Comparison of ENCODE assay signal across 15 cellular contexts in genomic region chr2:70959851-70960832, GRCh38. TPM values are rescaled to one million over a fixed set of nuclear protein-coding genes. Genes with fewer than 3 reads are reported as not detected.
A peak's percentile ranks its signal among the peaks of the same experiment; 100 is the strongest.
DNase-seq lines count a peak whose midpoint lies in the region; TF ChIP-seq lines count a peak whose summit lies in the region.
"Had no signal": no experiment of that assay in that cellular context is flagged by ENCODE, and none has a peak within 500 bp of the region (broad histone marks: within the 10 kb centered on the region; RNA-seq: fewer than 3 reads in every experiment).

No MANE protein-coding gene starts in this region.

- 88% methylated on average over 16 of the region's 17 CpGs for WGBS in smooth muscle cell (ENCODE audit: low lambda C conversion rate)

- H3K27ac ChIP-seq in coronary artery (no peak overlapping the region), smooth muscle cell (ENCODE audit: low read depth) (no peak overlapping the region)
- H3K27ac ChIP-seq: A549, left ventricle myocardium inferior, thoracic aorta had no signal

- H2AFZ ChIP-seq in Loucy (ENCODE audit: low read length): no peak overlapping the region
- H2AFZ ChIP-seq in smooth muscle cell (ENCODE audit: low read depth): no peak overlapping the region

- H3F3A ChIP-seq in Loucy (ENCODE audit: low read depth) (no peaks in the 10 kb centered on the region), smooth muscle cell (ENCODE audit: low read depth) (no peaks in the 10 kb centered on the region)

- H3K9me2 ChIP-seq in Loucy (replicated peaks; ENCODE audit: low read depth, low read length): no peaks in the 10 kb centered on the region

- H3K36me3 ChIP-seq in Loucy (ENCODE audit: insufficient read depth, low read length) (no peaks in the 10 kb centered on the region), smooth muscle cell (ENCODE audit: low read depth) (no peaks in the 10 kb centered on the region)
- H3K36me3 ChIP-seq: left ventricle myocardium inferior, thoracic aorta had no signal

- no peaks in the 10 kb centered on the region for H3K9me3 Mint-ChIP-seq in T-helper 2 cell treated with Interferon-gamma antibody and Interleukin-4, amounts not matched to agents 5 μg/mL and 100 μg/mL, for 36 hours

- peaks cover 22% of the 10 kb centered on the region for H3K4me1 ChIP-seq in Loucy (ENCODE audit: insufficient read depth, low read length, poor library complexity, severe bottlenecking)
- H3K4me1 ChIP-seq in smooth muscle cell (ENCODE audit: low read depth): no peaks in the 10 kb centered on the region
- H3K4me1 ChIP-seq: A549 had no signal

- H3K27me3 Mint-ChIP-seq in T-helper 2 cell treated with Interferon-gamma antibody and Interleukin-4, amounts not matched to agents 5 μg/mL and 100 μg/mL, for 36 hours (ENCODE audit: low read depth): peaks cover 23% of the 10 kb centered on the region

- H4K20me1 ChIP-seq in Loucy (ENCODE audit: insufficient read depth, low read length, poor library complexity, severe bottlenecking) (no peaks in the 10 kb centered on the region), smooth muscle cell (ENCODE audit: low read depth) (no peaks in the 10 kb centered on the region)

- H3K9ac ChIP-seq in Loucy (ENCODE audit: low read depth, low read length, poor library complexity, severe bottlenecking): no peak overlapping the region
- H3K9ac ChIP-seq in smooth muscle cell (ENCODE audit: low read depth): no peak overlapping the region

- no peaks in the 10 kb centered on the region for H3K27me3 ChIP-seq in Loucy (ENCODE audit: insufficient read depth, low read length, poor library complexity, severe bottlenecking)
- peaks cover 65% of the 10 kb centered on the region for H3K27me3 ChIP-seq in smooth muscle cell (ENCODE audit: low read depth)

- no peak overlapping the region for H3K4me2 ChIP-seq in Loucy (ENCODE audit: low read depth, low read length, poor library complexity, severe bottlenecking)
- no peak overlapping the region for H3K4me2 ChIP-seq in smooth muscle cell
- H3K4me2 ChIP-seq: A549 had no signal

- H3K9me3 ChIP-seq in Loucy (ENCODE audit: insufficient read depth, low read depth, low read length) (no peaks in the 10 kb centered on the region), smooth muscle cell (replicated peaks; ENCODE audit: low read depth) (no peaks in the 10 kb centered on the region)
- H3K9me3 ChIP-seq: A549, left ventricle myocardium inferior, thoracic aorta had no signal

- no peak overlapping the region for H3K4me3 ChIP-seq in Loucy (ENCODE audit: low read length, poor library complexity, severe bottlenecking)
- no peak overlapping the region for H3K4me3 ChIP-seq in coronary artery
- H3K4me3 ChIP-seq in smooth muscle cell: no peak overlapping the region
- H3K4me3 ChIP-seq: A549, left ventricle myocardium inferior, thoracic aorta had no signal

- peak; percentile 64 for TF ChIP-seq CTCF in Loucy (conservative IDR thresholded peaks at IDR 0.05; ENCODE audit: low read length)
- no peak for TF ChIP-seq CTCF in coronary artery (IDR thresholded peaks at IDR 0.05)
- TF ChIP-seq CTCF in smooth muscle cell (IDR thresholded peaks at IDR 0.05; ENCODE audit: borderline replicate concordance, insufficient read depth, poor library complexity, severe bottlenecking): peak; percentile 26
- no peak for TF ChIP-seq CTCF in GM20000 (IDR thresholded peaks at IDR 0.05; ENCODE audit: extremely low read depth, missing control alignments)

- H3K36me3 Mint-ChIP-seq in T-helper 2 cell treated with Interferon-gamma antibody and Interleukin-4, amounts not matched to agents 5 μg/mL and 100 μg/mL, for 36 hours (ENCODE audit: low read depth): no peaks in the 10 kb centered on the region

- H3K27ac Mint-ChIP-seq in T-helper 2 cell treated with Interferon-gamma antibody and Interleukin-4, amounts not matched to agents 5 μg/mL and 100 μg/mL, for 36 hours: no peak overlapping the region

- DNase-seq in T-helper 2 cell treated with Interferon-gamma antibody and Interleukin-4, amounts not matched to agents 5 μg/mL and 100 μg/mL, for 36 hours (ENCODE audit: low spot score): peak; percentile 2
- DNase-seq in T-helper 2 cell (no peak), coronary artery (ENCODE audit: low spot score) (peak; percentile 56), smooth muscle cell (lab: John Stamatoyannopoulos, UW; ENCODE audit: unreplicated experiment) (no peak), GM20000 (ENCODE audit: low spot score) (no peak), NCI-H2081 treated with DMSO at 0.1 percent for 48 hours (lab: John Stamatoyannopoulos, UW) (no peak)
- DNase-seq in stimulated activated CD4-positive, alpha-beta T cell treated with anti-CD3 and anti-CD28 coated beads, Interleukin-4, amount 100 ng/mL, for 4 hours: no peak
- DNase-seq: EL, left ventricle myocardium inferior, SW 1271 had no signal

- H3K4me1 Mint-ChIP-seq in T-helper 2 cell treated with Interferon-gamma antibody and Interleukin-4, amounts not matched to agents 5 μg/mL and 100 μg/mL, for 36 hours (ENCODE audit: low read depth): peaks cover 2% of the 10 kb centered on the region

- no peaks in the 10 kb centered on the region for H3K79me2 ChIP-seq in Loucy (ENCODE audit: insufficient read depth, low read length)
- H3K79me2 ChIP-seq in smooth muscle cell (ENCODE audit: low read depth): no peaks in the 10 kb centered on the region

- no peak overlapping the region for H3K4me3 Mint-ChIP-seq in T-helper 2 cell treated with Interferon-gamma antibody and Interleukin-4, amounts not matched to agents 5 μg/mL and 100 μg/mL, for 36 hours

RNA-seq across cellular contexts. Expression of gene ANKRD53, which starts 18.3 kb away (rescaled TPM):
- total RNA-seq in smooth muscle cell: 1.9 TPM in 1 of 2 replicates, not detected in the other
- 1.3 and 1.7 TPM in 2 replicates for polyA plus RNA-seq in smooth muscle cell
- polyA plus RNA-seq: A549 had no signal

RNA-seq across cellular contexts. Expression of gene ATP6V1B1, which starts 24.4 kb away (rescaled TPM):
- not detected in 2 replicates for total RNA-seq in smooth muscle cell
- 0.59 and 2.0 TPM in 2 replicates for polyA plus RNA-seq in smooth muscle cell
- total RNA-seq: cerebellum, frontal cortex, left ventricle myocardium inferior had no signal

RNA-seq across cellular contexts. Expression of gene TEX261, which starts 34.5 kb away (rescaled TPM):
- 35.2 and 43.5 TPM in 2 replicates for total RNA-seq in smooth muscle cell
- 28.7 and 29.3 TPM in 2 replicates for polyA plus RNA-seq in smooth muscle cell

RNA-seq across cellular contexts. Expression of gene VAX2, which starts 59.8 kb away (rescaled TPM):
- 0.81 and 1.3 TPM in 2 replicates for total RNA-seq in smooth muscle cell
- 1.9 and 3.3 TPM in 2 replicates for polyA plus RNA-seq in smooth muscle cell
- total RNA-seq: frontal cortex had no signal

Comparison
In these comparisons a context has a peak if more than half of its experiments do, and no peak if none do; other contexts are left out.
1. DNase-seq: peak in T-helper 2 cell treated with Interferon-gamma antibody and Interleukin-4, amounts not matched to agents 5 μg/mL and 100 μg/mL, for 36 hours (single experiment) and coronary artery (single experiment); none in T-helper 2 cell (0 of 5), smooth muscle cell (single experiment), GM20000 (single experiment), NCI-H2081 treated with DMSO at 0.1 percent for 48 hours (single experiment) and stimulated activated CD4-positive, alpha-beta T cell treated with anti-CD3 and anti-CD28 coated beads, Interleukin-4, amount 100 ng/mL, for 4 hours (0 of 2).
2. CTCF ChIP-seq: peak in Loucy (single experiment) and smooth muscle cell (single experiment); none in coronary artery (single experiment) and GM20000 (single experiment).